Comparison of ENCODE assay signal across 2 cellular contexts in genomic region chr4:69748176-69748575, GRCh38.
TF ChIP-seq lines count a peak whose summit lies in the region.

No MANE protein-coding gene starts in this region.

TF ChIP-seq in SK-N-SH, 30 proteins besides CTCF, POLR2A, EP300 and RAD21:
- TF ChIP-seq PBX3 (IDR thresholded peaks at IDR 0.05) (peak; percentile 33; the same call in 1 of the 2 replicates), RXRA (IDR thresholded peaks at IDR 0.05; ENCODE audit: borderline replicate concordance, low read depth) (no peak), FOSL2 (IDR thresholded peaks at IDR 0.05; ENCODE audit: borderline replicate concordance, low read depth) (0 out of 2 replicates have a peak, but pooled peaks have one; percentile 15)

TF ChIP-seq in SK-N-SH treated with all-trans-retinoic acid at 6 μM for 48 hours, 23 proteins besides CTCF, POLR2A, EP300 and RAD21:
- no peak for TF ChIP-seq ESRRG (CRISPR knock-in tag; IDR thresholded peaks at IDR 0.05)
